8 cellular contexts compared by ENCODE assay signal in the genomic region with DNA sequence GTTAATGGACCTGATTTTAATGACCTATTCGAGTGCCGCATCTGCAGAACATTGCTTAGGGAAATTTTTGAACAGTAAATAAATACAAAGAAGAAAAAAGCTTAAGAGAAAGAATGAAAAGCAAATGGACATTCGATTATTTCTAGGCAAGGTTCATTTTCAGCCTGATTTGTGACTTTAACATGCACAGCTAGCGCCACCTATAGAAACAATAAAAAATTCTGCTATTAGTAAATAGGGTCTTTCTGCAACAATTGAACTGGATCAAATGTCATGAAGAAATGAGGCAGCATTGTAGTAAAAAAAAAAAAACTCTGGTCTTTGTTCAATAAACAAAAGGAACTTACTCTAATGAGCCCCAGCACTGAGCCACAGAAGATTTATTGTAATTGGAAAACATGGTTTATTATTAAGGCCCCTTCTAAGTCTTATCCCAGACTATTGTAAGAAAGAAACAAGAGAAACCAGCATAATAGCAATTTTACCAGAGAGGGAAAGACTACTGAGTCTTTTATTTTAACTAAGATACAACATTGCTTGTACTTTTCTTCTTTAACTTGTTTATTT.
DNase-seq lines count a peak whose midpoint lies in the region; ATAC-seq, FAIRE-seq and TF ChIP-seq lines count a peak whose summit lies in the region.

No MANE protein-coding gene starts in this region.

- no peak for TF ChIP-seq POLR2A in H54 (IDR thresholded peaks at IDR 0.05; ENCODE audit: low read depth, low read length)

- H3K36me3 ChIP-seq in RWPE2 (ENCODE audit: low read depth), result no peaks in the 10 kb centered on the region

- peak; percentile 57 for FAIRE-seq in H54 (lab: Jason Lieb, UNC)

- no peak for ATAC-seq in RWPE2 (ENCODE audit: low read depth)
- ATAC-seq in GM21723 (IDR thresholded peaks at IDR 0.05; ENCODE audit: unreplicated experiment), result no peak

- H3K4me1 ChIP-seq in RWPE2 (ENCODE audit: insufficient read depth, poor library complexity, severe bottlenecking), result no peaks in the 10 kb centered on the region

- no peaks in the 10 kb centered on the region for H3K27me3 ChIP-seq in RWPE2 (ENCODE audit: insufficient read depth, poor library complexity, severe bottlenecking)

- H3K4me3 ChIP-seq in AG10803 (ENCODE audit: low read length) (no peak overlapping the region), RWPE2 (ENCODE audit: severe bottlenecking) (no peak overlapping the region)

- no peaks in the 10 kb centered on the region for H3K9me3 ChIP-seq in RWPE2 (ENCODE audit: severe bottlenecking)

- TF ChIP-seq CTCF in AG10803 (conservative IDR thresholded peaks at IDR 0.05; ENCODE audit: low read length) (peak; percentile 67), RWPE2 (IDR thresholded peaks at IDR 0.05; ENCODE audit: poor library complexity, severe bottlenecking) (peak; percentile 83)

- DNase-seq in AG10803 (ENCODE audit: low read depth) (peak; percentile 38), H54 (ENCODE audit: insufficient read length, low spot score) (no peak), RWPE2 (ENCODE audit: low spot score) (no peak), inferior parietal cortex (ENCODE audit: extremely low spot score) (peak; percentile 52), NCI-H774 (lab: John Stamatoyannopoulos, UW) (no peak), CD1c-positive myeloid dendritic cell (ENCODE audit: extremely low spot score) (no peak)
- no peak for DNase-seq in stimulated activated CD4-positive, alpha-beta T cell treated with anti-CD3 and anti-CD28 coated beads, Interleukin-12 subunit alpha, Interleukin-12 subunit beta, amount 100 ng/mL, for 4 hours

- H3K27ac ChIP-seq in RWPE2 (ENCODE audit: poor library complexity, severe bottlenecking), result no peak overlapping the region

Comparison
In these comparisons a context has a peak if more than half of its experiments do, and no peak if none do; other contexts are left out.
1. DNase-seq: peak in AG10803 (single experiment) and inferior parietal cortex (single experiment); none in H54 (single experiment), RWPE2 (single experiment), NCI-H774 (single experiment), stimulated activated CD4-positive, alpha-beta T cell treated with anti-CD3 and anti-CD28 coated beads, Interleukin-12 subunit alpha, Interleukin-12 subunit beta, amount 100 ng/mL, for 4 hours (single experiment) and CD1c-positive myeloid dendritic cell (single experiment).